Comparison of ENCODE assay signal across 16 cellular contexts in genomic region chr15:21451920-21452563, GRCh38. TPM values are rescaled to one million over a fixed set of nuclear protein-coding genes. Genes with fewer than 3 reads are reported as not detected.
"Had no signal": no experiment of that assay in that cellular context is flagged by ENCODE, and none has a peak within 500 bp of the region (broad histone marks: within the 10 kb centered on the region; RNA-seq: fewer than 3 reads in every experiment).

No MANE protein-coding gene starts in this region.

RNA-seq across cellular contexts. Expression of gene POTEB3, which starts 11.7 kb away (rescaled TPM):
- total RNA-seq: activated CD8-positive, alpha-beta T cell treated with anti-CD3 and anti-CD28 coated beads for 36 hours; activated T-cell treated with anti-CD3 and anti-CD28 coated beads, Interleukin-2, amount 50 U/mL, for 4 hours; activated T-helper 17 cell treated with anti-CD3 and anti-CD28 coated beads, Interleukin-2, amount 50 U/mL, for 72 hours; adrenal gland; aorta; bronchial epithelial cell; cardiac septum; cerebellum; dermis blood vessel endothelial cell; esophagus squamous epithelium; fibroblast of lung; fibroblast of villous mesenchyme; gastroesophageal sphincter; glomerular endothelial cell; T-helper 1 cell treated with Interleukin-12 subunit alpha and Interleukin-12 subunit beta and Interleukin-4 antibody, amounts not matched to agents 30 ng/mL and 1 ng/mL, for 36 hours had no signal
- polyA plus RNA-seq: adrenal gland, aorta, esophagus, fibroblast of lung had no signal
